19 cellular contexts compared by ENCODE assay signal in genomic region chr12:90010089-90010488, GRCh38.
DNase-seq lines count a peak whose midpoint lies in the region; ATAC-seq, FAIRE-seq and TF ChIP-seq lines count a peak whose summit lies in the region.
"Had no signal": no experiment of that assay in that cellular context is flagged by ENCODE, and none has a peak within 500 bp of the region (broad histone marks: within the 10 kb centered on the region; RNA-seq: fewer than 3 reads in every experiment).

No MANE protein-coding gene starts in this region.

- ATAC-seq in activated CD8-positive, alpha-beta T cell treated with anti-CD3 and anti-CD28 coated beads for 36 hours = no peak
- no peak for ATAC-seq in activated CD8-positive, alpha-beta T cell treated with anti-CD3 and anti-CD28 coated beads, Interleukin-2, amount 10 ng/mL, durations not matched to agents 7 days and 5 days
- ATAC-seq in Panc1 (no peak), HG03457 (IDR thresholded peaks at IDR 0.05; ENCODE audit: unreplicated experiment) (no peak)
- ATAC-seq in stimulated activated memory B cell treated with anti-CD40 and anti-IgM and Interleukin-4, amounts not matched to agents 10 μg/mL and 1 μg/mL and 100 μg/mL, for 72 hours = no peak
- ATAC-seq: activated T-cell treated with anti-CD3 and anti-CD28 coated beads, Interleukin-2, amount 50 U/mL, for 4 hours; HepG2 had no signal

- dilution Hi-C loops in endothelial cell of umbilical vein (cut with MboI; ENCODE audit: extremely low pct_ligation_motif_present, low sequenced_read_pairs) = no loop called here

- H3K36me3 Mint-ChIP-seq in activated CD8-positive, alpha-beta T cell treated with anti-CD3 and anti-CD28 coated beads for 36 hours (ENCODE audit: low read depth) = no peaks in the 10 kb centered on the region
- H3K36me3 Mint-ChIP-seq in activated CD8-positive, alpha-beta T cell treated with anti-CD3 and anti-CD28 coated beads, Interleukin-2, amount 10 ng/mL, durations not matched to agents 7 days and 5 days (ENCODE audit: low read depth) = no peaks in the 10 kb centered on the region
- no peaks in the 10 kb centered on the region for H3K36me3 Mint-ChIP-seq in stimulated activated memory B cell treated with anti-CD40 and anti-IgM and Interleukin-4, amounts not matched to agents 10 μg/mL and 1 μg/mL and 100 μg/mL, for 72 hours

- H3K9me3 Mint-ChIP-seq in activated CD8-positive, alpha-beta T cell treated with anti-CD3 and anti-CD28 coated beads for 36 hours = no peaks in the 10 kb centered on the region
- H3K9me3 Mint-ChIP-seq in activated CD8-positive, alpha-beta T cell treated with anti-CD3 and anti-CD28 coated beads, Interleukin-2, amount 10 ng/mL, durations not matched to agents 7 days and 5 days (ENCODE audit: insufficient read depth) = no peaks in the 10 kb centered on the region
- H3K9me3 Mint-ChIP-seq in stimulated activated memory B cell treated with anti-CD40 and anti-IgM and Interleukin-4, amounts not matched to agents 10 μg/mL and 1 μg/mL and 100 μg/mL, for 72 hours = no peaks in the 10 kb centered on the region
- H3K9me3 Mint-ChIP-seq: activated T-cell treated with anti-CD3 and anti-CD28 coated beads, Interleukin-2, amount 50 U/mL, for 4 hours had no signal

- no peaks in the 10 kb centered on the region for H3K9me3 ChIP-seq in Panc1 (ENCODE audit: control insufficient read depth, insufficient read depth, low read depth, low read length)
- no peaks in the 10 kb centered on the region for H3K9me3 ChIP-seq in endothelial cell of umbilical vein (replicated peaks; ENCODE audit: control insufficient read depth, insufficient read depth, low read length)
- H3K9me3 ChIP-seq: Caco-2, ovary, Peyer's patch had no signal

- H3K27ac ChIP-seq in Panc1 (ENCODE audit: low read length) (no peak overlapping the region), endothelial cell of umbilical vein (ENCODE audit: insufficient read depth, low read depth, low read length) (no peak overlapping the region)
- H3K27ac ChIP-seq: ovary, Peyer's patch had no signal

- H3K27me3 Mint-ChIP-seq in activated CD8-positive, alpha-beta T cell treated with anti-CD3 and anti-CD28 coated beads for 36 hours = no peaks in the 10 kb centered on the region
- H3K27me3 Mint-ChIP-seq in activated CD8-positive, alpha-beta T cell treated with anti-CD3 and anti-CD28 coated beads, Interleukin-2, amount 10 ng/mL, durations not matched to agents 7 days and 5 days (ENCODE audit: low read depth) = peaks cover 4% of the 10 kb centered on the region
- H3K27me3 Mint-ChIP-seq in stimulated activated memory B cell treated with anti-CD40 and anti-IgM and Interleukin-4, amounts not matched to agents 10 μg/mL and 1 μg/mL and 100 μg/mL, for 72 hours = no peaks in the 10 kb centered on the region

- no peaks in the 10 kb centered on the region for H3K9me1 ChIP-seq in endothelial cell of umbilical vein (replicated peaks; ENCODE audit: control insufficient read depth, extremely low read depth, insufficient read depth, low read length)

- H3K79me2 ChIP-seq in endothelial cell of umbilical vein (ENCODE audit: control insufficient read depth, insufficient read depth, low read length) = no peaks in the 10 kb centered on the region

- H3K4me3 Mint-ChIP-seq in activated CD8-positive, alpha-beta T cell treated with anti-CD3 and anti-CD28 coated beads for 36 hours = no peak overlapping the region
- H3K4me3 Mint-ChIP-seq in activated CD8-positive, alpha-beta T cell treated with anti-CD3 and anti-CD28 coated beads, Interleukin-2, amount 10 ng/mL, durations not matched to agents 7 days and 5 days = no peak overlapping the region
- H3K4me3 Mint-ChIP-seq in stimulated activated memory B cell treated with anti-CD40 and anti-IgM and Interleukin-4, amounts not matched to agents 10 μg/mL and 1 μg/mL and 100 μg/mL, for 72 hours = no peak overlapping the region
- H3K4me3 Mint-ChIP-seq: activated T-cell treated with anti-CD3 and anti-CD28 coated beads, Interleukin-2, amount 50 U/mL, for 4 hours had no signal

- H3K27me3 ChIP-seq in Panc1 (ENCODE audit: control insufficient read depth, insufficient read depth, low read length) = no peaks in the 10 kb centered on the region
- no peaks in the 10 kb centered on the region for H3K27me3 ChIP-seq in endothelial cell of umbilical vein (ENCODE audit: control insufficient read depth in 2 of 2, insufficient read depth in 2 of 2, low read length in 2 of 2)
- H3K27me3 ChIP-seq: dorsolateral prefrontal cortex, ovary, Peyer's patch had no signal

- H3K4me3 ChIP-seq in Panc1 (ENCODE audit: low read depth in 2 of 2, low read length in 2 of 2) (no peak overlapping the region), endothelial cell of umbilical vein (replicated peaks in 1 of 3; ENCODE audit: insufficient read depth in 1 of 3, low read depth in 1 of 3, low read length in 3 of 3) (no peak overlapping the region)
- H3K4me3 ChIP-seq: dorsolateral prefrontal cortex, ovary, Peyer's patch had no signal

- no TSS peak for BruUV-seq in Panc1 (replicated peaks; lab: Mats Ljungman, UMichigan)
- no TSS peak for BruUV-seq in endothelial cell of umbilical vein (replicated peaks; lab: Mats Ljungman, UMichigan)

- no peak overlapping the region for H3K9ac ChIP-seq in endothelial cell of umbilical vein (replicated peaks; ENCODE audit: extremely low read depth, insufficient read depth, low read length)

- no peak overlapping the region for H3K4me2 ChIP-seq in endothelial cell of umbilical vein (ENCODE audit: insufficient read depth, low read length)

- DNase-seq in activated CD8-positive, alpha-beta T cell treated with anti-CD3 and anti-CD28 coated beads for 36 hours = peak; percentile 31
- DNase-seq in activated CD8-positive, alpha-beta T cell treated with anti-CD3 and anti-CD28 coated beads, Interleukin-2, amount 10 ng/mL, durations not matched to agents 7 days and 5 days = no peak
- no peak for DNase-seq in Panc1 (ENCODE audit: low read depth, low spot score)
- peak; percentile 37 for DNase-seq in endothelial cell of umbilical vein (ENCODE audit: low read depth, low spot score)
- DNase-seq in midbrain (lab: John Stamatoyannopoulos, UW) = no peak
- DNase-seq in D341Med (ENCODE audit: low spot score) = no peak
- DNase-seq: activated CD4-positive, CD25-positive, alpha-beta regulatory T cell treated with anti-CD3 and anti-CD28 coated beads, Interleukin-2, amount 50 U/mL, for 72 hours; activated T-cell treated with anti-CD3 and anti-CD28 coated beads, Interleukin-2, amount 50 U/mL, for 4 hours; amniotic stem cell; dorsolateral prefrontal cortex; NCI-H1417 treated with DMSO at 0.1 percent for 48 hours; NCI-H446; ovary; Peyer's patch; stimulated activated CD4-positive, alpha-beta T cell treated with anti-CD3 and anti-CD28 coated beads, Interleukin-12 subunit alpha, Interleukin-12 subunit beta, amount 100 ng/mL, for 4 hours had no signal

- no peaks in the 10 kb centered on the region for H4K20me1 ChIP-seq in endothelial cell of umbilical vein (replicated peaks; ENCODE audit: control insufficient read depth, extremely low read depth, insufficient read depth, low read length)

- POLR2A ChIA-PET in activated CD8-positive, alpha-beta T cell treated with anti-CD3 and anti-CD28 coated beads for 36 hours (lab: Charles Lee) = no interaction called here
- POLR2A ChIA-PET in activated CD8-positive, alpha-beta T cell treated with anti-CD3 and anti-CD28 coated beads, Interleukin-2, amount 10 ng/mL, durations not matched to agents 7 days and 5 days (lab: Charles Lee) = no interaction called here
- POLR2A ChIA-PET in Panc1 (lab: Charles Lee) (no interaction called here), endothelial cell of umbilical vein (lab: Charles Lee) (no interaction called here)

- no peaks in the 10 kb centered on the region for H3K4me1 Mint-ChIP-seq in activated CD8-positive, alpha-beta T cell treated with anti-CD3 and anti-CD28 coated beads for 36 hours (ENCODE audit: low read depth)
- no peaks in the 10 kb centered on the region for H3K4me1 Mint-ChIP-seq in activated CD8-positive, alpha-beta T cell treated with anti-CD3 and anti-CD28 coated beads, Interleukin-2, amount 10 ng/mL, durations not matched to agents 7 days and 5 days (ENCODE audit: low read depth)
- H3K4me1 Mint-ChIP-seq in stimulated activated memory B cell treated with anti-CD40 and anti-IgM and Interleukin-4, amounts not matched to agents 10 μg/mL and 1 μg/mL and 100 μg/mL, for 72 hours = peaks cover 37% of the 10 kb centered on the region

- H3K27ac Mint-ChIP-seq in activated CD8-positive, alpha-beta T cell treated with anti-CD3 and anti-CD28 coated beads for 36 hours = no peak overlapping the region
- no peak overlapping the region for H3K27ac Mint-ChIP-seq in activated CD8-positive, alpha-beta T cell treated with anti-CD3 and anti-CD28 coated beads, Interleukin-2, amount 10 ng/mL, durations not matched to agents 7 days and 5 days
- peak overlapping the region; percentile 19 for H3K27ac Mint-ChIP-seq in stimulated activated memory B cell treated with anti-CD40 and anti-IgM and Interleukin-4, amounts not matched to agents 10 μg/mL and 1 μg/mL and 100 μg/mL, for 72 hours

- H3K36me3 ChIP-seq in Panc1 (ENCODE audit: control insufficient read depth, insufficient read depth, low read length) (no peaks in the 10 kb centered on the region), endothelial cell of umbilical vein (ENCODE audit: control insufficient read depth in 2 of 2, extremely low read depth in 1 of 2, insufficient read depth in 2 of 2, low read length in 2 of 2) (no peaks in the 10 kb centered on the region)
- H3K36me3 ChIP-seq: ovary, Peyer's patch had no signal

- no peak for TF ChIP-seq POLR2A in endothelial cell of umbilical vein (IDR thresholded peaks at IDR 0.05; ENCODE audit: low read depth, low read length)

- in situ Hi-C loops in Panc1 (cut with HindIII; ENCODE audit: low pct_unique_long_range_greater_than_20kb, low sequenced_read_pairs) = no loop called here

- intact Hi-C loops in activated CD8-positive, alpha-beta T cell treated with anti-CD3 and anti-CD28 coated beads for 36 hours (cut with micrococcal nuclease) = no loop called here
- intact Hi-C loops in Panc1 (cut with micrococcal nuclease; ENCODE audit: unreplicated experiment) (no loop called here), endothelial cell of umbilical vein (cut with micrococcal nuclease) (no loop called here)

- no peaks in the 10 kb centered on the region for H3K4me1 ChIP-seq in Panc1 (ENCODE audit: control insufficient read depth, insufficient read depth, low read length)
- no peaks in the 10 kb centered on the region for H3K4me1 ChIP-seq in endothelial cell of umbilical vein (ENCODE audit: control insufficient read depth, extremely low read depth, insufficient read depth, low read length)
- H3K4me1 ChIP-seq: Caco-2, Peyer's patch had no signal

- CTCF ChIA-PET in activated CD8-positive, alpha-beta T cell treated with anti-CD3 and anti-CD28 coated beads for 36 hours (lab: Charles Lee) = interaction anchor here (1.4 kb wide), 1 partner anchor 153 kb away, joined by 3 read pairs; no protein-coding TSS in a partner anchor
- CTCF ChIA-PET in activated CD8-positive, alpha-beta T cell treated with anti-CD3 and anti-CD28 coated beads, Interleukin-2, amount 10 ng/mL, durations not matched to agents 7 days and 5 days (lab: Charles Lee) = interaction anchor here (1.0 kb wide), 1 partner anchor 467 kb away, joined by 4 read pairs; no protein-coding TSS in a partner anchor
- CTCF ChIA-PET in Panc1 (lab: Charles Lee) (interaction anchor here (0.6 kb wide), 2 partner anchors 134 to 265 kb away, joined by 3 to 4 read pairs; no protein-coding TSS in a partner anchor), endothelial cell of umbilical vein (lab: Charles Lee) (interaction anchor here (0.6 to 2.4 kb wide), 18 partner anchors 8 to 992 kb away, joined by 3 to 17 read pairs (median 4); no protein-coding TSS in a partner anchor)

- no peak for FAIRE-seq in endothelial cell of umbilical vein (lab: Jason Lieb, UNC)
- FAIRE-seq: HepG2 had no signal

- H2AFZ ChIP-seq in endothelial cell of umbilical vein (ENCODE audit: low read depth, low read length) = no peak overlapping the region

- no peak for TF ChIP-seq CTCF in activated CD8-positive, alpha-beta T cell treated with anti-CD3 and anti-CD28 coated beads for 36 hours (IDR thresholded peaks at IDR 0.05)
- TF ChIP-seq CTCF in Panc1 (IDR thresholded peaks at IDR 0.05) = 0 out of 2 replicates have a peak, but pooled peaks have one; percentile 12
- TF ChIP-seq CTCF in endothelial cell of umbilical vein (IDR thresholded peaks at IDR 0.05; ENCODE audit: extremely low read depth in 1 of 2, insufficient read depth in 1 of 2, low read depth in 1 of 2, low read length in 2 of 2) = peak in 1 of 2 donors; percentile 14

Comparison
In these comparisons a context has a peak if more than half of its experiments do, and no peak if none do; other contexts are left out.
1. DNase-seq: peak in activated CD8-positive, alpha-beta T cell treated with anti-CD3 and anti-CD28 coated beads for 36 hours (single experiment) and endothelial cell of umbilical vein (single experiment); none in activated CD8-positive, alpha-beta T cell treated with anti-CD3 and anti-CD28 coated beads, Interleukin-2, amount 10 ng/mL, durations not matched to agents 7 days and 5 days (single experiment), Panc1 (single experiment), midbrain (single experiment) and D341Med (single experiment).